Comparison of ENCODE assay signal across 14 cellular contexts in genomic region chr2:24720310-24720709, GRCh38.
DNase-seq lines count a peak whose midpoint lies in the region; ATAC-seq and TF ChIP-seq lines count a peak whose summit lies in the region.
"Had no signal": no experiment of that assay in that cellular context is flagged by ENCODE, and none has a peak within 500 bp of the region (broad histone marks: within the 10 kb centered on the region; RNA-seq: fewer than 3 reads in every experiment).

No MANE protein-coding gene starts in this region.

- POLR2A ChIA-PET in SK-N-SH (lab: Yijun Ruan, JAX) = no interaction called here

- peaks cover 7% of the 10 kb centered on the region for H3F3A ChIP-seq in SK-N-SH (replicated peaks; ENCODE audit: insufficient read depth)

- peak; percentile 89 for ATAC-seq in GM18498 (IDR thresholded peaks at IDR 0.05; ENCODE audit: unreplicated experiment)
- ATAC-seq in GM19463 (IDR thresholded peaks at IDR 0.05; ENCODE audit: unreplicated experiment) = peak; percentile 90
- peak; percentile 92 for ATAC-seq in HG02938 (IDR thresholded peaks at IDR 0.05; ENCODE audit: unreplicated experiment)
- ATAC-seq in GM19452 (IDR thresholded peaks at IDR 0.05; ENCODE audit: unreplicated experiment) = no peak

- no peak for TF ChIP-seq RAD21 in SK-N-SH (IDR thresholded peaks at IDR 0.05; ENCODE audit: low read length)

- peak overlapping the region; percentile 52 for H3K4me3 ChIP-seq in OCI-LY3 (ENCODE audit: low read length)
- H3K4me3 ChIP-seq in SK-N-SH (ENCODE audit: low read depth in 2 of 2, low read length in 1 of 2) = no peak overlapping the region
- H3K4me3 ChIP-seq: lung, SK-N-MC had no signal

- H3K36me3 ChIP-seq in OCI-LY3 (replicated peaks; ENCODE audit: low read depth, low read length) (peaks cover 6% of the 10 kb centered on the region), SK-N-SH (replicated peaks in 1 of 2; ENCODE audit: control insufficient read depth in 1 of 2, insufficient read depth in 2 of 2, low read length in 1 of 2) (peaks cover 6 to 12% of the 10 kb centered on the region in 2 experiments)

- H3K27ac ChIP-seq in OCI-LY3 (ENCODE audit: low read length) (peak overlapping the region; percentile 94), SK-N-SH (ENCODE audit: low read depth in 2 of 2, low read length in 1 of 2) (no peak overlapping the region)
- H3K27ac ChIP-seq: SK-N-MC had no signal

- H2AFZ ChIP-seq in OCI-LY3 (ENCODE audit: low read depth, low read length) = no peak overlapping the region
- no peak overlapping the region for H2AFZ ChIP-seq in SK-N-SH (ENCODE audit: low read depth)

- no peak for TF ChIP-seq EP300 in SK-N-SH (IDR thresholded peaks at IDR 0.05; ENCODE audit: borderline replicate concordance in 1 of 2, low read depth in 1 of 2, low read length in 1 of 2)

- DNase-seq in SK-N-SH = no peak
- no peak for DNase-seq in HCEC 1CT
- no peak for DNase-seq in NK-92 treated with Interleukin-12 subunit alpha and Interleukin-12 subunit beta, amount 100 ng/mL, for 24 hours (lab: John Stamatoyannopoulos, UW)
- DNase-seq: activated CD4-positive, alpha-beta T cell treated with anti-CD3 and anti-CD28 coated beads, Interleukin-2, amount 50 U/mL, for 1 hour; activated naive CD4-positive, alpha-beta T cell treated with anti-CD3 and anti-CD28 coated beads, Interleukin-2, amount 10 ng/mL, durations not matched to agents 7 days and 5 days; dermis blood vessel endothelial cell; NCI-H524 treated with DMSO at 0.1 percent for 48 hours had no signal

- H3K4me1 ChIP-seq in OCI-LY3 (ENCODE audit: low read length) (peaks cover 64% of the 10 kb centered on the region), SK-N-SH (ENCODE audit: control insufficient read depth in 1 of 2, insufficient read depth in 2 of 2, low read depth in 1 of 2, low read length in 1 of 2) (peaks cover 10 to 19% of the 10 kb centered on the region in 2 experiments; a peak in 3 of 4 replicates)

- H3K9me3 ChIP-seq in OCI-LY3 (ENCODE audit: insufficient read depth, low read length) (no peaks in the 10 kb centered on the region), SK-N-SH (no peaks in the 10 kb centered on the region)

- H3K4me2 ChIP-seq in OCI-LY3 (ENCODE audit: low read length) = peak overlapping the region; percentile 69
- H3K4me2 ChIP-seq in SK-N-SH = no peak overlapping the region

- H3K9me2 ChIP-seq in SK-N-SH = no peaks in the 10 kb centered on the region

- CTCF ChIA-PET in SK-N-SH (lab: Yijun Ruan, JAX) = interaction anchor here (0.7 to 1.0 kb wide), 3 partner anchors 64 to 224 kb away, joined by 3 to 4 read pairs (median 4); no protein-coding TSS in a partner anchor

- H3K79me2 ChIP-seq in OCI-LY3 (ENCODE audit: low read length) (no peaks in the 10 kb centered on the region), SK-N-SH (ENCODE audit: insufficient read depth) (no peaks in the 10 kb centered on the region)

- no peaks in the 10 kb centered on the region for H4K20me1 ChIP-seq in OCI-LY3 (ENCODE audit: insufficient read depth, low read length)
- H4K20me1 ChIP-seq in SK-N-SH (ENCODE audit: insufficient read depth) = no peaks in the 10 kb centered on the region

- TF ChIP-seq CTCF in OCI-LY3 (IDR thresholded peaks at IDR 0.05; ENCODE audit: low read depth, low read length) (no peak), SK-N-SH (IDR thresholded peaks at IDR 0.05) (no peak)

- 93% methylated on average over 3 of the region's 3 CpGs for WGBS in SK-N-SH (ENCODE audit: low lambda C conversion rate)

- H3K27me3 ChIP-seq in OCI-LY3 (ENCODE audit: low read depth, low read length) (no peaks in the 10 kb centered on the region), SK-N-SH (ENCODE audit: insufficient read depth) (no peaks in the 10 kb centered on the region)

- H3K9ac ChIP-seq in OCI-LY3 (ENCODE audit: low read length) (peak overlapping the region; percentile 55), SK-N-SH (no peak overlapping the region)

TF ChIP-seq in SK-N-SH, 30 proteins besides CTCF, POLR2A, EP300 and RAD21:
- no peak for TF ChIP-seq SMC3 (IDR thresholded peaks at IDR 0.05; ENCODE audit: low read depth, low read length)
- no peak for TF ChIP-seq TEAD4 (IDR thresholded peaks at IDR 0.05; ENCODE audit: borderline replicate concordance, insufficient read depth)
- no peak for TF ChIP-seq EZH2phosphoT487 (IDR thresholded peaks at IDR 0.05; ENCODE audit: borderline replicate concordance, low read depth)
- TF ChIP-seq TCF12 (IDR thresholded peaks at IDR 0.05) = no peak
- TF ChIP-seq IRF3 (IDR thresholded peaks at IDR 0.05; ENCODE audit: low read depth, low read length) = no peak
- TF ChIP-seq FOXM1 (IDR thresholded peaks at IDR 0.05; ENCODE audit: low read depth) = no peak
- TF ChIP-seq POLR2AphosphoS5 (IDR thresholded peaks at IDR 0.05; ENCODE audit: low read depth, low read length) = no peak
- no peak for TF ChIP-seq NRF1 (IDR thresholded peaks at IDR 0.05; ENCODE audit: low read depth, low read length)
- TF ChIP-seq PBX3 (IDR thresholded peaks at IDR 0.05) = no peak
- TF ChIP-seq TAF1 (IDR thresholded peaks at IDR 0.05; ENCODE audit: borderline replicate concordance, low read depth, low read length) = no peak
- TF ChIP-seq YY1 (IDR thresholded peaks at IDR 0.05; ENCODE audit: low read depth) = no peak
- no peak for TF ChIP-seq MEF2A (IDR thresholded peaks at IDR 0.05; ENCODE audit: borderline replicate concordance, low read depth)
- no peak for TF ChIP-seq MXI1 (IDR thresholded peaks at IDR 0.05; ENCODE audit: low read depth, low read length)
- TF ChIP-seq ZBTB33 (IDR thresholded peaks at IDR 0.05; ENCODE audit: borderline replicate concordance, low read depth) = no peak
- TF ChIP-seq FOSL2 (IDR thresholded peaks at IDR 0.05; ENCODE audit: borderline replicate concordance, low read depth) = no peak
TF ChIP-seq in SK-N-SH: peak in this region for 0.
